1 cellular context compared by ENCODE assay signal in the genomic region with DNA sequence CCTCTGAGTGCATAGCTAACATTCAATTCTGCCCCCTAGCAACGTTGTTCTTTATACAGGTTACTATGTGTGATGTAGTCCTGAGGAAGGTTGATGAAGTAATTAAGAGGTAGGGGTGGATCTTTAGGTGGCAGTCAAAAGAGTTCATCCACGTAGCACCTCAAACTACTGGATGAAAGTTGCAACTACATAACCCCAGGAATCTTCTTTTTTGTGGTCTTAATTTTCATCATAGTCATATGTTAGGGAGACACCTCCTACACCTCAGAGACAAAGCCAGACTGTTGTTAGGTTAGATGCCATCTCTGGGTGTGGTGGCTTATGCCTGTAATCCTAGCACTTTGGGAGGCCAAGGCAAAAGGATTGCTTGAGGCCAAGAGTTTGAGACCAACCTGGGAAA.
TF ChIP-seq lines count a peak whose summit lies in the region.

No MANE protein-coding gene starts in this region.

TF ChIP-seq in A549, 52 proteins besides CTCF, POLR2A, EP300 and RAD21:
- TF ChIP-seq BHLHE40 (IDR thresholded peaks at IDR 0.05; ENCODE audit: low read depth, low read length), result no peak
- TF ChIP-seq FOSB (CRISPR knock-in tag; IDR thresholded peaks at IDR 0.05), result no peak
- no peak for TF ChIP-seq KDM1A (IDR thresholded peaks at IDR 0.05; ENCODE audit: low read depth)
- TF ChIP-seq HDAC2 (IDR thresholded peaks at IDR 0.05), result no peak
- TF ChIP-seq, protein P1, sequence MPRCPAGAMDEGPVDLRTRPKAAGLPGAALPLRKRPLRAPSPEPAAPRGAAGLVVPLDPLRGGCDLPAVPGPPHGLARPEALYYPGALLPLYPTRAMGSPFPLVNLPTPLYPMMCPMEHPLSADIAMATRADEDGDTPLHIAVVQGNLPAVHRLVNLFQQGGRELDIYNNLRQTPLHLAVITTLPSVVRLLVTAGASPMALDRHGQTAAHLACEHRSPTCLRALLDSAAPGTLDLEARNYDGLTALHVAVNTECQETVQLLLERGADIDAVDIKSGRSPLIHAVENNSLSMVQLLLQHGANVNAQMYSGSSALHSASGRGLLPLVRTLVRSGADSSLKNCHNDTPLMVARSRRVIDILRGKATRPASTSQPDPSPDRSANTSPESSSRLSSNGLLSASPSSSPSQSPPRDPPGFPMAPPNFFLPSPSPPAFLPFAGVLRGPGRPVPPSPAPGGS (IDR thresholded peaks at IDR 0.05), result no peak
- TF ChIP-seq, protein P2, sequence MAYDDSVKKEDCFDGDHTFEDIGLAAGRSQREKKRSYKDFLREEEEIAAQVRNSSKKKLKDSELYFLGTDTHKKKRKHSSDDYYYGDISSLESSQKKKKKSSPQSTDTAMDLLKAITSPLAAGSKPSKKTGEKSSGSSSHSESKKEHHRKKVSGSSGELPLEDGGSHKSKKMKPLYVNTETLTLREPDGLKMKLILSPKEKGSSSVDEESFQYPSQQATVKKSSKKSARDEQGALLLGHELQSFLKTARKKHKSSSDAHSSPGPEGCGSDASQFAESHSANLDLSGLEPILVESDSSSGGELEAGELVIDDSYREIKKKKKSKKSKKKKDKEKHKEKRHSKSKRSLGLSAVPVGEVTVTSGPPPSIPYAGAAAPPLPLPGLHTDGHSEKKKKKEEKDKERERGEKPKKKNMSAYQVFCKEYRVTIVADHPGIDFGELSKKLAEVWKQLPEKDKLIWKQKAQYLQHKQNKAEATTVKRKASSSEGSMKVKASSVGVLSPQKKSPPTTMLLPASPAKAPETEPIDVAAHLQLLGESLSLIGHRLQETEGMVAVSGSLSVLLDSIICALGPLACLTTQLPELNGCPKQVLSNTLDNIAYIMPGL (CRISPR knock-in tag; IDR thresholded peaks at IDR 0.05; ENCODE audit: borderline replicate concordance), result no peak
- no peak for TF ChIP-seq KDM5A (IDR thresholded peaks at IDR 0.05)
- no peak for TF ChIP-seq HEYL (CRISPR knock-in tag; IDR thresholded peaks at IDR 0.05)
TF ChIP-seq in A549: peak in this region for 0.
